Comparison of ENCODE assay signal across 10 cellular contexts in genomic region chr5:50653946-50654345, GRCh38. TPM values are rescaled to one million over a fixed set of nuclear protein-coding genes. Genes with fewer than 3 reads are reported as not detected.
DNase-seq lines count a peak whose midpoint lies in the region; ATAC-seq and TF ChIP-seq lines count a peak whose summit lies in the region.
"Had no signal": no experiment of that assay in that cellular context is flagged by ENCODE, and none has a peak within 500 bp of the region (broad histone marks: within the 10 kb centered on the region; RNA-seq: fewer than 3 reads in every experiment).

No MANE protein-coding gene starts in this region.

- intact Hi-C loops in activated CD4-positive, alpha-beta T cell treated with anti-CD3 and anti-CD28 coated beads for 36 hours (cut with DNase I, micrococcal nuclease): no loop called here

- in situ Hi-C loops in KBM-7 (cut with MboI; ENCODE audit: low pct_unique_long_range_greater_than_20kb, low sequenced_read_pairs): no loop called here

- H3K4me1 Mint-ChIP-seq in naive B cell (peaks cover 21 to 40% (median 36%) of the 10 kb centered on the region in 3 donors), osteocyte (ENCODE audit: unreplicated experiment) (no peaks in the 10 kb centered on the region)
- H3K4me1 Mint-ChIP-seq in activated CD4-positive, alpha-beta T cell treated with anti-CD3 and anti-CD28 coated beads for 36 hours: peaks cover 10% of the 10 kb centered on the region

- CTCF ChIA-PET in activated CD4-positive, alpha-beta T cell treated with anti-CD3 and anti-CD28 coated beads for 36 hours (lab: Charles Lee): no interaction called here

- POLR2A ChIA-PET in activated CD4-positive, alpha-beta T cell treated with anti-CD3 and anti-CD28 coated beads for 36 hours (lab: Charles Lee): no interaction called here

- no peaks in the 10 kb centered on the region for H3K36me3 Mint-ChIP-seq in naive B cell
- no peaks in the 10 kb centered on the region for H3K36me3 Mint-ChIP-seq in activated CD4-positive, alpha-beta T cell treated with anti-CD3 and anti-CD28 coated beads for 36 hours (ENCODE audit: low read depth)
- H3K36me3 Mint-ChIP-seq in osteocyte (ENCODE audit: unreplicated experiment): no peaks in the 10 kb centered on the region

- ATAC-seq in GM19035 (IDR thresholded peaks at IDR 0.05; ENCODE audit: unreplicated experiment) (peak; percentile 98), HG02763 (IDR thresholded peaks at IDR 0.05; ENCODE audit: unreplicated experiment) (peak; percentile 96), naive B cell (ENCODE audit: low read depth in 2 of 2) (peak; percentile 97 to 99)
- no peak for ATAC-seq in activated CD4-positive, alpha-beta T cell treated with anti-CD3 and anti-CD28 coated beads for 36 hours

- peaks cover 0 to 5% (median 2%) of the 10 kb centered on the region in 7 donors for H3K9me3 Mint-ChIP-seq in naive B cell
- H3K9me3 Mint-ChIP-seq in activated CD4-positive, alpha-beta T cell treated with anti-CD3 and anti-CD28 coated beads for 36 hours (ENCODE audit: low read depth): no peaks in the 10 kb centered on the region
- no peaks in the 10 kb centered on the region for H3K9me3 Mint-ChIP-seq in osteocyte (ENCODE audit: unreplicated experiment)

- H3K27me3 Mint-ChIP-seq in naive B cell (no peaks in the 10 kb centered on the region), osteocyte (ENCODE audit: unreplicated experiment) (no peaks in the 10 kb centered on the region)
- no peaks in the 10 kb centered on the region for H3K27me3 Mint-ChIP-seq in activated CD4-positive, alpha-beta T cell treated with anti-CD3 and anti-CD28 coated beads for 36 hours

- H3K27ac Mint-ChIP-seq in naive B cell (peak overlapping the region in 5 of 6 donors; percentile 1 to 75 (median 54)), osteocyte (ENCODE audit: unreplicated experiment) (no peak overlapping the region)
- no peak overlapping the region for H3K27ac Mint-ChIP-seq in activated CD4-positive, alpha-beta T cell treated with anti-CD3 and anti-CD28 coated beads for 36 hours

- H3K4me3 Mint-ChIP-seq in naive B cell (peak overlapping the region; percentile 2 to 77 (median 44)), osteocyte (ENCODE audit: unreplicated experiment) (no peak overlapping the region)
- H3K4me3 Mint-ChIP-seq in activated CD4-positive, alpha-beta T cell treated with anti-CD3 and anti-CD28 coated beads for 36 hours: no peak overlapping the region

- peak; percentile 89 for DNase-seq in KBM-7
- peak; percentile 74 for DNase-seq in naive B cell
- no peak for DNase-seq in activated CD4-positive, alpha-beta T cell treated with anti-CD3 and anti-CD28 coated beads for 36 hours
- no peak for DNase-seq in GOT3 (lab: John Stamatoyannopoulos, UW)
- no peak for DNase-seq in osteocyte (ENCODE audit: extremely low spot score, unreplicated experiment)
- no peak for DNase-seq in activated CD4-positive, alpha-beta T cell treated with anti-CD3 and anti-CD28 coated beads for 4 hours
- DNase-seq: midbrain; stimulated activated CD4-positive, alpha-beta T cell treated with anti-CD3 and anti-CD28 coated beads, Interleukin-4, amount 100 ng/mL, for 1 hour had no signal

- TF ChIP-seq CTCF in osteocyte (IDR thresholded peaks at IDR 0.05): no peak

RNA-seq across cellular contexts. Expression of gene PARP8, which starts 12.5 kb away (rescaled TPM):
- 10 to 100 TPM; 10.1 to 63.7 (median 46.9) TPM for polyA plus RNA-seq in naive B cell (ENCODE audit: low read depth in 6 of 6)
- total RNA-seq in activated CD4-positive, alpha-beta T cell treated with anti-CD3 and anti-CD28 coated beads for 36 hours: 10 to 100 TPM; 31.7 to 38.8 TPM
- total RNA-seq in osteocyte: 23.9 and 24.8 TPM in 2 replicates

Comparison
In these comparisons a context has a peak if more than half of its experiments do, and no peak if none do; other contexts are left out.
1. DNase-seq: peak in KBM-7 (single experiment) and naive B cell (single experiment); none in activated CD4-positive, alpha-beta T cell treated with anti-CD3 and anti-CD28 coated beads for 36 hours (single experiment), GOT3 (single experiment), osteocyte (single experiment) and activated CD4-positive, alpha-beta T cell treated with anti-CD3 and anti-CD28 coated beads for 4 hours (0 of 2).
2. H3K27ac Mint-ChIP-seq: peak in naive B cell (5 of 6); none in activated CD4-positive, alpha-beta T cell treated with anti-CD3 and anti-CD28 coated beads for 36 hours (single experiment) and osteocyte (single experiment).
3. H3K4me3 Mint-ChIP-seq: peak in naive B cell (8 of 8); none in activated CD4-positive, alpha-beta T cell treated with anti-CD3 and anti-CD28 coated beads for 36 hours (single experiment) and osteocyte (single experiment).